Comparison of ENCODE assay signal across 1 cellular context in the genomic region with DNA sequence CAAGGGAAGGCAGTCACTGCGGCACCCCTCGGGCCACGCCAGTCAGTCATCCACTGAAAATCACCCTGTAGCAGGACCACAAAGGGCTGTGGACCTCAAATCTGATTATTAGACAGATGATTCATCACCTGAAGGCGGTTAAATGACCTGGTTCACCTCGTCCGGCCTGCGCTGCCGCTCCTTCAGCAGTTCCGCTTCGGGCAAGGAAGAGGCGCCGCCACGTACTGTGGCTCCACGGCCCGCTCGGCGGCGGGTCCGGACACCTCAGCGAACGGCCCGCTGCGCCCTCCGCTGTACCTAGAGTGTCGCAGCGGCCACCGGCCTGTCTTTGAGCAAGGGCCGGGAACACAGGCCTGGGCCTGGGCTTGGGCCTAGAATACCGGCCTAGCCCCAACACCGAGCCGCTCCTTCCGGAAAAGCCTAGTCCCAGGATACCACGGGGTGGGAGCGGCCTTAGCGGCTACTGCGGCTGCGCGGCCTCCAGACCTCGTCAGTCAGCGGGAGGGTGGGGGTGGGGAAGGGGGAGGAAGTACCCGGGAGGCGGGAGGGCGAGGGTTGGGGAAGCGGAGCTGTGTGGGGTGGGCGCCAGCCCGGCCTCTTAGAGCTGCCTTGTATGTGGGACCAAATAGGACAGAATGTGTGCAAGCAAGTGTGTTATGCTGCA.
TF ChIP-seq lines count a peak whose summit lies in the region.

A gene with protein sequence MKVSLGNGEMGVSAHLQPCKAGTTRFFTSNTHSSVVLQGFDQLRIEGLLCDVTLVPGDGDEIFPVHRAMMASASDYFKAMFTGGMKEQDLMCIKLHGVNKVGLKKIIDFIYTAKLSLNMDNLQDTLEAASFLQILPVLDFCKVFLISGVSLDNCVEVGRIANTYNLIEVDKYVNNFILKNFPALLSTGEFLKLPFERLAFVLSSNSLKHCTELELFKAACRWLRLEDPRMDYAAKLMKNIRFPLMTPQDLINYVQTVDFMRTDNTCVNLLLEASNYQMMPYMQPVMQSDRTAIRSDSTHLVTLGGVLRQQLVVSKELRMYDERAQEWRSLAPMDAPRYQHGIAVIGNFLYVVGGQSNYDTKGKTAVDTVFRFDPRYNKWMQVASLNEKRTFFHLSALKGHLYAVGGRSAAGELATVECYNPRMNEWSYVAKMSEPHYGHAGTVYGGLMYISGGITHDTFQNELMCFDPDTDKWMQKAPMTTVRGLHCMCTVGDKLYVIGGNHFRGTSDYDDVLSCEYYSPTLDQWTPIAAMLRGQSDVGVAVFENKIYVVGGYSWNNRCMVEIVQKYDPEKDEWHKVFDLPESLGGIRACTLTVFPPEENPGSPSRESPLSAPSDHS (minus strand): TSS at position 436 of the 664 bp plus-strand sequence. CDS start 545 bp downstream, outside the sequence.

TF ChIP-seq in SK-N-SH treated with all-trans-retinoic acid at 6 μM for 48 hours, 23 proteins besides CTCF, POLR2A, EP300 and RAD21 (continued from another document):
- TF ChIP-seq, protein P1, sequence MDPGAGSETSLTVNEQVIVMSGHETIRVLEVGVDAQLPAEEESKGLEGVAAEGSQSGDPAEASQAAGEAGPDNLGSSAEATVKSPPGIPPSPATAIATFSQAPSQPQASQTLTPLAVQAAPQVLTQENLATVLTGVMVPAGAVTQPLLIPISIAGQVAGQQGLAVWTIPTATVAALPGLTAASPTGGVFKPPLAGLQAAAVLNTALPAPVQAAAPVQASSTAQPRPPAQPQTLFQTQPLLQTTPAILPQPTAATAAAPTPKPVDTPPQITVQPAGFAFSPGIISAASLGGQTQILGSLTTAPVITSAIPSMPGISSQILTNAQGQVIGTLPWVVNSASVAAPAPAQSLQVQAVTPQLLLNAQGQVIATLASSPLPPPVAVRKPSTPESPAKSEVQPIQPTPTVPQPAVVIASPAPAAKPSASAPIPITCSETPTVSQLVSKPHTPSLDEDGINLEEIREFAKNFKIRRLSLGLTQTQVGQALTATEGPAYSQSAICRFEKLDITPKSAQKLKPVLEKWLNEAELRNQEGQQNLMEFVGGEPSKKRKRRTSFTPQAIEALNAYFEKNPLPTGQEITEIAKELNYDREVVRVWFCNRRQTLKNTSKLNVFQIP (CRISPR knock-in tag; IDR thresholded peaks at IDR 0.05; ENCODE audit: borderline replicate concordance, low read depth) = no peak
- TF ChIP-seq ZNF70 (CRISPR knock-in tag; IDR thresholded peaks at IDR 0.05) = no peak
- TF ChIP-seq ISL1 (CRISPR knock-in tag; IDR thresholded peaks at IDR 0.05) = no peak
